ENCODE assay signal across 1 cellular context in genomic region chr4:2843023-2843908, GRCh38.
TF ChIP-seq lines count a peak whose summit lies in the region.

ADD1 (plus strand) TSS chr4:2843844; CDS start chr4:2875916, 32,072 bp downstream.

TF ChIP-seq in HepG2, 621 proteins besides CTCF, POLR2A, EP300 and RAD21 (continued from another document and continues in another):
- TF ChIP-seq ZFP36L1 (CRISPR knock-in tag; IDR thresholded peaks at IDR 0.05) (peak; percentile 45; the same call in 1 of the 2 replicates), ATF4 (CRISPR knock-in tag; IDR thresholded peaks at IDR 0.05) (no peak), GTF3A (CRISPR knock-in tag; conservative IDR thresholded peaks at IDR 0.05) (no peak), HES4 (CRISPR knock-in tag; IDR thresholded peaks at IDR 0.05; ENCODE audit: borderline replicate concordance) (0 out of 2 replicates have a peak, but pooled peaks have one; percentile 54), ELF4 (CRISPR knock-in tag; IDR thresholded peaks at IDR 0.05; ENCODE audit: borderline replicate concordance) (no peak), ZNF33B (CRISPR knock-in tag; IDR thresholded peaks at IDR 0.05) (peak; percentile 85; the same call in 1 of the 2 replicates), SNAPC4 (CRISPR knock-in tag; IDR thresholded peaks at IDR 0.05) (no peak), HNRNPH1 (optimal IDR thresholded peaks at IDR 0.05; ENCODE audit: low read depth, low read length) (no peak), TARDBP (CRISPR knock-in tag; IDR thresholded peaks at IDR 0.05) (peak; percentile 44; the same call in 1 of the 2 replicates), ATF1 (CRISPR knock-in tag; IDR thresholded peaks at IDR 0.05) (no peak), ISX (CRISPR knock-in tag; conservative IDR thresholded peaks at IDR 0.05) (no peak), ZNF547 (CRISPR knock-in tag; IDR thresholded peaks at IDR 0.05) (peak; percentile 90), LCORL (IDR thresholded peaks at IDR 0.05) (no peak), LCORL (CRISPR knock-in tag; IDR thresholded peaks at IDR 0.05) (no peak; the same call in 1 of the 2 replicates), PAF1 (CRISPR knock-in tag; IDR thresholded peaks at IDR 0.05) (no peak; the same call in 1 of the 2 replicates), NR1H2 (CRISPR knock-in tag; IDR thresholded peaks at IDR 0.05; ENCODE audit: borderline replicate concordance, low read depth) (peak; percentile 59; the same call in 1 of the 2 replicates), HDAC6 (IDR thresholded peaks at IDR 0.05; ENCODE audit: low read depth, low read length) (no peak), ZNF674 (CRISPR knock-in tag; IDR thresholded peaks at IDR 0.05; ENCODE audit: low read depth) (0 out of 2 replicates have a peak, but pooled peaks have one; percentile 53), SP4 (CRISPR knock-in tag; IDR thresholded peaks at IDR 0.05) (peak; percentile 89), SNAPC5 (CRISPR knock-in tag; IDR thresholded peaks at IDR 0.05; ENCODE audit: borderline replicate concordance) (0 out of 2 replicates have a peak, but pooled peaks have one; percentile 71), ZNF142 (CRISPR knock-in tag; IDR thresholded peaks at IDR 0.05) (no peak; the same call in 1 of the 2 replicates), RXRA (CRISPR knock-in tag; IDR thresholded peaks at IDR 0.05) (peak; percentile 29; the same call in 1 of the 2 replicates), FOSL1 (CRISPR knock-in tag; IDR thresholded peaks at IDR 0.05; ENCODE audit: borderline replicate concordance) (no peak), HOXA9 (CRISPR knock-in tag; IDR thresholded peaks at IDR 0.05; ENCODE audit: borderline replicate concordance) (no peak), GABPB1 (CRISPR knock-in tag; IDR thresholded peaks at IDR 0.05) (peak; percentile 60; the same call in 1 of the 2 replicates), EEA1 (CRISPR knock-in tag; IDR thresholded peaks at IDR 0.05; ENCODE audit: borderline replicate concordance) (peak; percentile 86; the same call in 1 of the 2 replicates), MIXL1 (CRISPR knock-in tag; IDR thresholded peaks at IDR 0.05) (no peak), E2F5 (CRISPR knock-in tag; conservative IDR thresholded peaks at IDR 0.05) (0 out of 2 replicates have a peak, but pooled peaks have one; percentile 12), SALL2 (CRISPR knock-in tag; IDR thresholded peaks at IDR 0.05) (peak; percentile 12; the same call in 1 of the 2 replicates), ZNF143 (CRISPR knock-in tag; IDR thresholded peaks at IDR 0.05) (peak; percentile 33; the same call in 1 of the 2 replicates), ZNF207 (IDR thresholded peaks at IDR 0.05; ENCODE audit: borderline replicate concordance) (no peak), JARID2 (CRISPR knock-in tag; IDR thresholded peaks at IDR 0.05; ENCODE audit: insufficient replicate concordance) (no peak), CC2D1A (CRISPR knock-in tag; IDR thresholded peaks at IDR 0.05) (no peak), ATRX (CRISPR knock-in tag; IDR thresholded peaks at IDR 0.05; ENCODE audit: borderline replicate concordance) (no peak), ZNF552 (CRISPR knock-in tag; IDR thresholded peaks at IDR 0.05; ENCODE audit: borderline replicate concordance) (no peak), ATM (IDR thresholded peaks at IDR 0.05; ENCODE audit: borderline replicate concordance) (no peak), RBAK (CRISPR knock-in tag; IDR thresholded peaks at IDR 0.05) (no peak), TERF1 (CRISPR knock-in tag; IDR thresholded peaks at IDR 0.05) (no peak), FOXC1 (CRISPR knock-in tag; IDR thresholded peaks at IDR 0.05; ENCODE audit: borderline replicate concordance) (0 out of 2 replicates have a peak, but pooled peaks have one; percentile 12), CBFB (CRISPR knock-in tag; IDR thresholded peaks at IDR 0.05) (0 out of 2 replicates have a peak, but pooled peaks have one; percentile 42)
- TF ChIP-seq, protein P1, sequence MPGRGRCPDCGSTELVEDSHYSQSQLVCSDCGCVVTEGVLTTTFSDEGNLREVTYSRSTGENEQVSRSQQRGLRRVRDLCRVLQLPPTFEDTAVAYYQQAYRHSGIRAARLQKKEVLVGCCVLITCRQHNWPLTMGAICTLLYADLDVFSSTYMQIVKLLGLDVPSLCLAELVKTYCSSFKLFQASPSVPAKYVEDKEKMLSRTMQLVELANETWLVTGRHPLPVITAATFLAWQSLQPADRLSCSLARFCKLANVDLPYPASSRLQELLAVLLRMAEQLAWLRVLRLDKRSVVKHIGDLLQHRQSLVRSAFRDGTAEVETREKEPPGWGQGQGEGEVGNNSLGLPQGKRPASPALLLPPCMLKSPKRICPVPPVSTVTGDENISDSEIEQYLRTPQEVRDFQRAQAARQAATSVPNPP (CRISPR knock-in tag; IDR thresholded peaks at IDR 0.05) = no peak
- TF ChIP-seq, protein P2, sequence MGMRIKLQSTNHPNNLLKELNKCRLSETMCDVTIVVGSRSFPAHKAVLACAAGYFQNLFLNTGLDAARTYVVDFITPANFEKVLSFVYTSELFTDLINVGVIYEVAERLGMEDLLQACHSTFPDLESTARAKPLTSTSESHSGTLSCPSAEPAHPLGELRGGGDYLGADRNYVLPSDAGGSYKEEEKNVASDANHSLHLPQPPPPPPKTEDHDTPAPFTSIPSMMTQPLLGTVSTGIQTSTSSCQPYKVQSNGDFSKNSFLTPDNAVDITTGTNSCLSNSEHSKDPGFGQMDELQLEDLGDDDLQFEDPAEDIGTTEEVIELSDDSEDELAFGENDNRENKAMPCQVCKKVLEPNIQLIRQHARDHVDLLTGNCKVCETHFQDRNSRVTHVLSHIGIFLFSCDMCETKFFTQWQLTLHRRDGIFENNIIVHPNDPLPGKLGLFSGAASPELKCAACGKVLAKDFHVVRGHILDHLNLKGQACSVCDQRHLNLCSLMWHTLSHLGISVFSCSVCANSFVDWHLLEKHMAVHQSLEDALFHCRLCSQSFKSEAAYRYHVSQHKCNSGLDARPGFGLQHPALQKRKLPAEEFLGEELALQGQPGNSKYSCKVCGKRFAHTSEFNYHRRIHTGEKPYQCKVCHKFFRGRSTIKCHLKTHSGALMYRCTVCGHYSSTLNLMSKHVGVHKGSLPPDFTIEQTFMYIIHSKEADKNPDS (CRISPR knock-in tag; IDR thresholded peaks at IDR 0.05) = no peak
- TF ChIP-seq, protein P3, sequence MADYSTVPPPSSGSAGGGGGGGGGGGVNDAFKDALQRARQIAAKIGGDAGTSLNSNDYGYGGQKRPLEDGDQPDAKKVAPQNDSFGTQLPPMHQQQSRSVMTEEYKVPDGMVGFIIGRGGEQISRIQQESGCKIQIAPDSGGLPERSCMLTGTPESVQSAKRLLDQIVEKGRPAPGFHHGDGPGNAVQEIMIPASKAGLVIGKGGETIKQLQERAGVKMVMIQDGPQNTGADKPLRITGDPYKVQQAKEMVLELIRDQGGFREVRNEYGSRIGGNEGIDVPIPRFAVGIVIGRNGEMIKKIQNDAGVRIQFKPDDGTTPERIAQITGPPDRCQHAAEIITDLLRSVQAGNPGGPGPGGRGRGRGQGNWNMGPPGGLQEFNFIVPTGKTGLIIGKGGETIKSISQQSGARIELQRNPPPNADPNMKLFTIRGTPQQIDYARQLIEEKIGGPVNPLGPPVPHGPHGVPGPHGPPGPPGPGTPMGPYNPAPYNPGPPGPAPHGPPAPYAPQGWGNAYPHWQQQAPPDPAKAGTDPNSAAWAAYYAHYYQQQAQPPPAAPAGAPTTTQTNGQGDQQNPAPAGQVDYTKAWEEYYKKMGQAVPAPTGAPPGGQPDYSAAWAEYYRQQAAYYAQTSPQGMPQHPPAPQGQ (CRISPR knock-in tag; IDR thresholded peaks at IDR 0.05; ENCODE audit: borderline replicate concordance) = no peak
